Comparison of ENCODE assay signal across 12 cellular contexts in the genomic region with DNA sequence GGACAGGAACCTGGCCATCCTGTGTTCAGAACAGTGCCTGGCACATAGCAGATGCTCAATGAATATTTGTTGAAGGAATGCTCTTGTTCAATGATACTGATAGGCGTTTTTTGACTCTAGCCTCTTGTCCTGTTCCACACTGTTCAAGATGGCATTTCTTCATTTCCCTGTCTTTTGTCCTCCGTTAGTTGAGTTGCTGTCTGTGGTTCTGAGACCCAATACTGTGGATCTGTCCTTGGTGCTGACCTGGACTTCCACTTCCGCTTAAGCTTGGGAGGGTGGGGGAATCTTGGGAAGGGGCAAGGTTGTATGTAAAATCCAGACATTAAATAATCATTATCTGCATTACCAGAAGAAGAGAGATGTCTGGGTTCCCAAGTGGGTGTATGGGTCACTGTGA. TPM values are rescaled to one million over a fixed set of nuclear protein-coding genes. Genes with fewer than 3 reads are reported as not detected.
A peak's percentile ranks its signal among the peaks of the same experiment; 100 is the strongest.
DNase-seq lines count a peak whose midpoint lies in the region; ATAC-seq and TF ChIP-seq lines count a peak whose summit lies in the region.
"Had no signal": no experiment of that assay in that cellular context is flagged by ENCODE, and none has a peak within 500 bp of the region (broad histone marks: within the 10 kb centered on the region; RNA-seq: fewer than 3 reads in every experiment).

No MANE protein-coding gene starts in this region.

- H3K36me3 Mint-ChIP-seq in CD4-positive, alpha-beta T cell (ENCODE audit: low read depth), result no peaks in the 10 kb centered on the region
- H3K36me3 Mint-ChIP-seq: activated naive CD8-positive, alpha-beta T cell treated with anti-CD3 and anti-CD28 coated beads, Interleukin-2, amount 10 ng/mL, durations not matched to agents 7 days and 5 days had no signal

- POLR2A ChIA-PET in PC-3 (lab: Charles Lee; ENCODE audit: unreplicated experiment), result no interaction called here
- POLR2A ChIA-PET in CD4-positive, alpha-beta T cell (lab: Charles Lee), result no interaction called here

- TF ChIP-seq CTCF in heart right ventricle (IDR thresholded peaks at IDR 0.05) (no peak), PC-3 (conservative IDR thresholded peaks at IDR 0.05; ENCODE audit: low read depth, low read length) (no peak), epithelial cell of esophagus (IDR thresholded peaks at IDR 0.05; ENCODE audit: insufficient read depth, low read depth, low read length, missing control alignments) (no peak), upper lobe of right lung (IDR thresholded peaks at IDR 0.05) (no peak)
- no peak for TF ChIP-seq CTCF in CD4-positive, alpha-beta T cell (IDR thresholded peaks at IDR 0.05)

- H3K4me1 ChIP-seq in heart right ventricle (peaks cover 0 to 15% (median 2%) of the 10 kb centered on the region in 9 donors), PC-3 (ENCODE audit: insufficient read depth, low read length) (peaks cover 18% of the 10 kb centered on the region), upper lobe of right lung (peaks cover 5% of the 10 kb centered on the region)
- H3K4me1 ChIP-seq: BE2C had no signal

- H3K27me3 ChIP-seq in heart right ventricle (peaks cover 0 to 21% (median 15%) of the 10 kb centered on the region in 7 donors), PC-3 (ENCODE audit: low read length) (no peaks in the 10 kb centered on the region), upper lobe of right lung (peaks cover 4% of the 10 kb centered on the region)
- peaks cover 10% of the 10 kb centered on the region for H3K27me3 ChIP-seq in CD4-positive, alpha-beta T cell (ENCODE audit: control insufficient read depth, insufficient read depth, low read length)

- 8 to 9% methylated on average over 3 of the region's 3 CpGs for WGBS in heart right ventricle, 2 donors

- no peaks in the 10 kb centered on the region for H4K20me1 ChIP-seq in PC-3 (ENCODE audit: low read length)

- no peak overlapping the region for H3K4me3 ChIP-seq in heart right ventricle
- no peak overlapping the region for H3K4me3 ChIP-seq in PC-3 (ENCODE audit: low read length)
- H3K4me3 ChIP-seq in epithelial cell of esophagus (ENCODE audit: low read length), result no peak overlapping the region
- H3K4me3 ChIP-seq in upper lobe of right lung, result no peak overlapping the region

- H3K9me3 ChIP-seq in heart right ventricle, result no peaks in the 10 kb centered on the region
- H3K9me3 ChIP-seq in PC-3 (ENCODE audit: low read length), result no peaks in the 10 kb centered on the region
- H3K9me3 ChIP-seq in upper lobe of right lung, result no peaks in the 10 kb centered on the region
- H3K9me3 ChIP-seq in CD4-positive, alpha-beta T cell (ENCODE audit: control insufficient read depth, low read length), result no peaks in the 10 kb centered on the region
- H3K9me3 ChIP-seq: BE2C had no signal

- CTCF ChIA-PET in PC-3 (lab: Charles Lee), result no interaction called here
- CTCF ChIA-PET in CD4-positive, alpha-beta T cell (lab: Charles Lee), result no interaction called here

- H3K79me2 ChIP-seq in PC-3 (ENCODE audit: low read length), result no peaks in the 10 kb centered on the region

- H3K4me1 Mint-ChIP-seq in CD4-positive, alpha-beta T cell (ENCODE audit: low read depth), result peaks cover 14% of the 10 kb centered on the region

- no peak overlapping the region for H3K27ac Mint-ChIP-seq in CD4-positive, alpha-beta T cell
- H3K27ac Mint-ChIP-seq: activated naive CD8-positive, alpha-beta T cell treated with anti-CD3 and anti-CD28 coated beads, Interleukin-2, amount 10 ng/mL, durations not matched to agents 7 days and 5 days had no signal

- BruUV-seq in PC-3 (replicated peaks; lab: Mats Ljungman, UMichigan), result no TSS peak

- no peak overlapping the region for H3K4me2 ChIP-seq in PC-3 (ENCODE audit: low read length)

- peaks cover 22% of the 10 kb centered on the region for H3K27me3 Mint-ChIP-seq in CD4-positive, alpha-beta T cell

- DNase-seq in cardiac septum (ENCODE audit: low spot score) (peak; percentile 12), heart right ventricle (no peak), PC-3 (peak; percentile 44), epithelial cell of esophagus (ENCODE audit: low read depth) (peak; percentile 66), upper lobe of right lung (no peak), SKM-1 treated with dmso at 0.1 percent for 144 hours (lab: John Stamatoyannopoulos, UW; ENCODE audit: unreplicated experiment) (no peak)
- DNase-seq in CD4-positive, alpha-beta T cell, result no peak
- DNase-seq: activated naive CD8-positive, alpha-beta T cell treated with anti-CD3 and anti-CD28 coated beads, Interleukin-2, amount 10 ng/mL, durations not matched to agents 7 days and 5 days; BE2C; NCI-H2029 had no signal

- H2AFZ ChIP-seq in PC-3 (ENCODE audit: low read length), result no peak overlapping the region

- H3K9me2 ChIP-seq in PC-3 (replicated peaks; ENCODE audit: low read length), result no peaks in the 10 kb centered on the region

- H3K36me3 ChIP-seq in heart right ventricle, result no peaks in the 10 kb centered on the region
- H3K36me3 ChIP-seq in PC-3 (ENCODE audit: low read depth, low read length), result no peaks in the 10 kb centered on the region
- no peaks in the 10 kb centered on the region for H3K36me3 ChIP-seq in upper lobe of right lung
- H3K36me3 ChIP-seq: BE2C had no signal

- no peak overlapping the region for H3K4me3 Mint-ChIP-seq in CD4-positive, alpha-beta T cell
- H3K4me3 Mint-ChIP-seq: activated naive CD8-positive, alpha-beta T cell treated with anti-CD3 and anti-CD28 coated beads, Interleukin-2, amount 10 ng/mL, durations not matched to agents 7 days and 5 days had no signal

- intact Hi-C loops in cardiac septum (cut with DNase I) (loop anchor here (10.0 kb wide), 2 partner anchors 114 to 254 kb away; partner anchors contain the start of genes PLAUR and ZNF575), heart right ventricle (cut with DNase I) (loop anchor here in 2 of 10 donors (10.0 kb wide), 3 partner anchors 114 to 244 kb away; partner anchors contain the start of gene PLAUR (in 1 of the 2)), PC-3 (cut with micrococcal nuclease) (no loop called here), upper lobe of right lung (cut with DNase I) (no loop called here)
- intact Hi-C loops in CD4-positive, alpha-beta T cell (cut with DNase I, micrococcal nuclease), result loop anchor here in 1 of 2 experiments (10.0 kb wide), 2 partner anchors 114 to 234 kb away; partner anchors contain the start of gene PLAUR

- H3K27ac ChIP-seq in heart right ventricle (no peak overlapping the region), PC-3 (ENCODE audit: low read length) (no peak overlapping the region), upper lobe of right lung (no peak overlapping the region)
- no peak overlapping the region for H3K27ac ChIP-seq in CD4-positive, alpha-beta T cell (ENCODE audit: low read depth, low read length)
- H3K27ac ChIP-seq: HL-60 had no signal

- ATAC-seq in heart right ventricle (no peak), PC-3 (no peak), upper lobe of right lung (peak; percentile 47), HG02610 (IDR thresholded peaks at IDR 0.05; ENCODE audit: unreplicated experiment) (no peak)
- ATAC-seq in CD4-positive, alpha-beta T cell (ENCODE audit: poor library complexity), result no peak

- no peaks in the 10 kb centered on the region for H3K9me3 Mint-ChIP-seq in CD4-positive, alpha-beta T cell
- H3K9me3 Mint-ChIP-seq: activated naive CD8-positive, alpha-beta T cell treated with anti-CD3 and anti-CD28 coated beads, Interleukin-2, amount 10 ng/mL, durations not matched to agents 7 days and 5 days had no signal

- no peak overlapping the region for H3K9ac ChIP-seq in PC-3 (ENCODE audit: low read length)

- H3F3A ChIP-seq in PC-3 (ENCODE audit: low read length, unreplicated experiment), result no peaks in the 10 kb centered on the region

RNA-seq across cellular contexts. Expression of gene KCNN4, which starts 8.3 kb away (rescaled TPM):
- total RNA-seq in cardiac septum, result 0.43 TPM
- 1 to 10 TPM in 3 of 10 donors, under 1 TPM in 7; 0.34 to 1.6 (median 0.69) TPM for total RNA-seq in heart right ventricle
- polyA plus RNA-seq in heart right ventricle, result 1 to 10 TPM; 1.2 to 1.4 TPM
- 45.7 and 57.7 TPM in 2 replicates for total RNA-seq in PC-3 (2014; rRNA removed)
- total RNA-seq in upper lobe of right lung, result 7.3 TPM
- total RNA-seq in CD4-positive, alpha-beta T cell, result 10 to 100 TPM in 1 of 2 experiments, 1 to 10 TPM in 1; 9.7 to 10.4 TPM

RNA-seq across cellular contexts. Expression of gene LYPD5, which starts 13.2 kb away (rescaled TPM):
- total RNA-seq in cardiac septum (1.3 TPM), heart right ventricle (1 to 10 TPM in 5 of 10 donors, under 1 TPM in 5; 0.24 to 5.3 (median 0.90) TPM), PC-3 (2014; rRNA removed) (0.35 and 6.8 TPM in 2 replicates), upper lobe of right lung (3.6 TPM)
- polyA plus RNA-seq in heart right ventricle, result 1 to 10 TPM in 1 of 2 donors, under 1 TPM in 1; 0.37 to 1.2 TPM
- not detected for total RNA-seq in CD4-positive, alpha-beta T cell

RNA-seq across cellular contexts. Expression of gene SMG9, which starts 34.3 kb away (rescaled TPM):
- total RNA-seq in cardiac septum, result 17.2 TPM
- 10 to 100 TPM in 9 of 10 donors, 1 to 10 TPM in 1; 10.0 to 19.4 (median 13.3) TPM for total RNA-seq in heart right ventricle
- 10 to 100 TPM; 20.3 to 30.4 TPM for polyA plus RNA-seq in heart right ventricle
- total RNA-seq in PC-3 (2014; rRNA removed), result 48.8 and 49.1 TPM in 2 replicates
- total RNA-seq in upper lobe of right lung, result 44.7 TPM
- total RNA-seq in CD4-positive, alpha-beta T cell, result 10 to 100 TPM; 34.7 to 38.2 TPM

RNA-seq across cellular contexts. Expression of gene ZNF283, which starts 38.1 kb away (rescaled TPM):
- total RNA-seq in cardiac septum, result 15.2 TPM
- 10 to 100 TPM in 9 of 10 donors, 1 to 10 TPM in 1; 7.5 to 16.9 (median 12.1) TPM for total RNA-seq in heart right ventricle
- polyA plus RNA-seq in heart right ventricle, result 1 to 10 TPM; 1.7 to 6.7 TPM
- total RNA-seq in PC-3 (2014; rRNA removed), result 3.0 and 4.0 TPM in 2 replicates
- 11.7 TPM for total RNA-seq in upper lobe of right lung
- 1 to 10 TPM; 2.3 to 3.7 TPM for total RNA-seq in CD4-positive, alpha-beta T cell

Comparison
In these comparisons a context has a peak if more than half of its experiments do, and no peak if none do; other contexts are left out.
1. DNase-seq: peak in cardiac septum (single experiment), PC-3 (single experiment) and epithelial cell of esophagus (single experiment); none in heart right ventricle (0 of 2), upper lobe of right lung (single experiment), CD4-positive, alpha-beta T cell (0 of 10) and SKM-1 treated with dmso at 0.1 percent for 144 hours (single experiment).